22 cellular contexts compared by ENCODE assay signal in genomic region chr2:7811073-7811472, GRCh38.
"Had no signal": no experiment of that assay in that cellular context is flagged by ENCODE, and none has a peak within 500 bp of the region (broad histone marks: within the 10 kb centered on the region; RNA-seq: fewer than 3 reads in every experiment).

No MANE protein-coding gene starts in this region.

- H3K27ac ChIP-seq: PC-9 had no signal

- H2AFZ ChIP-seq: PC-9 had no signal

- H3K4me2 ChIP-seq: PC-9, SK-N-SH had no signal

- H3K9me2 ChIP-seq: SK-N-SH had no signal

- H3K9ac ChIP-seq: SK-N-SH had no signal

- H3K4me3 ChIP-seq: PC-9 had no signal

- DNase-seq: IMR-90; Karpas-422; KG1; MM.1S; NCI-H1092 treated with DMSO at 0.1 percent for 48 hours; NCI-H1436; NCI-H187; NCI-H2029; NCI-H2081 treated with DMSO at 0.1 percent for 48 hours; NCI-H2171; NCI-H226; NCI-H446; NCI-H510A; NCI-H524 treated with DMSO at 0.1 percent for 48 hours; NCI-H69; NCI-H774; NK-92 treated with Interleukin-12 subunit alpha and Interleukin-12 subunit beta, amount 100 ng/mL, for 24 hours; PC-9; SHP77; SK-N-SH; SW 1271 had no signal

- ATAC-seq: HepG2 had no signal

- FAIRE-seq: HepG2 had no signal

- H3K9me3 ChIP-seq: SK-N-SH had no signal
